12 cellular contexts compared by ENCODE assay signal in genomic region chr6:49464691-49465090, GRCh38.
A peak's percentile ranks its signal among the peaks of the same experiment; 100 is the strongest.
DNase-seq lines count a peak whose midpoint lies in the region; ATAC-seq and TF ChIP-seq lines count a peak whose summit lies in the region.
"Had no signal": no experiment of that assay in that cellular context is flagged by ENCODE, and none has a peak within 500 bp of the region (broad histone marks: within the 10 kb centered on the region; RNA-seq: fewer than 3 reads in every experiment).

No MANE protein-coding gene starts in this region.

- H2AFZ ChIP-seq in ACC112 (ENCODE audit: low read length, unreplicated experiment): no peak overlapping the region

- H3K36me3 ChIP-seq in ACC112 (ENCODE audit: insufficient read depth, low read length): no peaks in the 10 kb centered on the region

- H3K4me1 ChIP-seq in ACC112 (ENCODE audit: control insufficient read depth, insufficient read depth, low read length, unreplicated experiment): peaks cover 14% of the 10 kb centered on the region

- peak; percentile 33 for DNase-seq in ELR (ENCODE audit: low read depth)
- DNase-seq in RKO (ENCODE audit: low spot score): peak; percentile 3
- DNase-seq in fibroblast of mammary gland (ENCODE audit: low read depth): peak; percentile 64
- DNase-seq in DMS 273 (lab: John Stamatoyannopoulos, UW; ENCODE audit: unreplicated experiment): no peak
- no peak for DNase-seq in NCI-H1048 (lab: John Stamatoyannopoulos, UW)
- DNase-seq in NCI-H187 (lab: John Stamatoyannopoulos, UW): no peak
- DNase-seq: COR-L47, left ventricle myocardium superior, NCI-H2081, OCI-M1 had no signal

- H3K4me3 ChIP-seq in ACC112 (ENCODE audit: low read depth, low read length) (peak overlapping the region; percentile 96), fibroblast of mammary gland (ENCODE audit: control insufficient read depth, low read depth, low read length) (peak overlapping the region; percentile 86)

- H3K27me3 ChIP-seq in ACC112 (ENCODE audit: insufficient read depth, low read length): no peaks in the 10 kb centered on the region

- TF ChIP-seq CTCF in fibroblast of mammary gland (conservative IDR thresholded peaks at IDR 0.05; ENCODE audit: control insufficient read depth, insufficient read depth, low read depth, low read length): no peak

- ATAC-seq in HG02798 (IDR thresholded peaks at IDR 0.05; ENCODE audit: poor library complexity, unreplicated experiment): no peak
- ATAC-seq: left ventricle myocardium superior had no signal

- H3K27ac ChIP-seq in ACC112 (ENCODE audit: low read depth, low read length): no peak overlapping the region

- H3K79me2 ChIP-seq in ACC112 (ENCODE audit: control insufficient read depth, insufficient read depth, low read length, unreplicated experiment): peaks cover 79% of the 10 kb centered on the region

Comparison
In these comparisons a context has a peak if more than half of its experiments do, and no peak if none do; other contexts are left out.
1. DNase-seq: peak in ELR (single experiment), RKO (single experiment) and fibroblast of mammary gland (single experiment); none in DMS 273 (single experiment), NCI-H1048 (single experiment) and NCI-H187 (0 of 2).